Comparison of ENCODE assay signal across 1 cellular context in the genomic region with DNA sequence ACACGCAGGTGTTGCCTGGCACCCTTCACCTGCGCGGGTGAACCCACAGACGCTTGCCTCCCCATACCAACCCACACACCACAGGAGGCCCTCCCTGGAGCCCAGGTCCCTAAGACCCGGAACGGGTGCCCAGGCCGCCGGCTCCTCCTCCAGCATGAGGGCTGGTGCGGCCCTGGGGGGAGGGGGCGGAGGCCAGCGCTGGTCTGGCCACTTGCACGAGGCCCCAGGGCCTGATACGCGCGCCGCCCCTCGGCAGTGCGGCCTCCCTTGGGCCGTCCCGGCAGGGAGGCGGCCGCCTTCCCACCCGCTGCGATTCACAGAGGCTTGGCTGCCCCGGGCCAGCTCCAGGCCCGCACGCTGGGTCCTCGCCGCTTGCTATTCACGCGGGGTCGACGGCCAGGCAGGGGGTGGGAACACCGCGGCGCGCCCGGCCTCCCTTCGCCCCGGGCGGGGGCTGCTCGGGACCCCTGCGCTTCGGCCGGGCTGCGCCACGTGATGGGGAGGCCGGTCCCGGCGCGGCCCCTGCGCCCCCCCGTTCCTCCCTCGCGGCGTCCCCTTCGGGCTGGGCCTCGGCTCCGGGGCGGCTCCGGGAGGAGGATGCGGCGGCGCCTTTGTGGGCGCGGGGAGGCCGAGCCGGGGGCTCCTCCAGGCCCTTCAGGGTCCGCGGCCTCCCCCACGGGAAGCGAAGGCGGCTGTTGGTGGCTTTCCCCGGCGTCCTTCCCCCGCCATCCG.
TF ChIP-seq lines count a peak whose summit lies in the region.

No MANE protein-coding gene starts in this region.

TF ChIP-seq in HepG2, 621 proteins besides CTCF, POLR2A, EP300 and RAD21 (continued from another document and continues in another):
- no peak for TF ChIP-seq HNRNPK (IDR thresholded peaks at IDR 0.05; ENCODE audit: low read depth, low read length, poor library complexity, severe bottlenecking)
- TF ChIP-seq IRF2 (CRISPR knock-in tag; IDR thresholded peaks at IDR 0.05), result no peak
- no peak for TF ChIP-seq SYNCRIP (IDR thresholded peaks at IDR 0.05; ENCODE audit: insufficient read depth, low read depth, low read length)
- no peak for TF ChIP-seq PAX8 (CRISPR knock-in tag; IDR thresholded peaks at IDR 0.05; ENCODE audit: borderline replicate concordance)
- TF ChIP-seq TSC22D2 (CRISPR knock-in tag; IDR thresholded peaks at IDR 0.05; ENCODE audit: borderline replicate concordance), result no peak
- peak; percentile 41; the same call in 1 of the 2 replicates for TF ChIP-seq CHCHD3 (CRISPR knock-in tag; IDR thresholded peaks at IDR 0.05)
- TF ChIP-seq, protein P1, sequence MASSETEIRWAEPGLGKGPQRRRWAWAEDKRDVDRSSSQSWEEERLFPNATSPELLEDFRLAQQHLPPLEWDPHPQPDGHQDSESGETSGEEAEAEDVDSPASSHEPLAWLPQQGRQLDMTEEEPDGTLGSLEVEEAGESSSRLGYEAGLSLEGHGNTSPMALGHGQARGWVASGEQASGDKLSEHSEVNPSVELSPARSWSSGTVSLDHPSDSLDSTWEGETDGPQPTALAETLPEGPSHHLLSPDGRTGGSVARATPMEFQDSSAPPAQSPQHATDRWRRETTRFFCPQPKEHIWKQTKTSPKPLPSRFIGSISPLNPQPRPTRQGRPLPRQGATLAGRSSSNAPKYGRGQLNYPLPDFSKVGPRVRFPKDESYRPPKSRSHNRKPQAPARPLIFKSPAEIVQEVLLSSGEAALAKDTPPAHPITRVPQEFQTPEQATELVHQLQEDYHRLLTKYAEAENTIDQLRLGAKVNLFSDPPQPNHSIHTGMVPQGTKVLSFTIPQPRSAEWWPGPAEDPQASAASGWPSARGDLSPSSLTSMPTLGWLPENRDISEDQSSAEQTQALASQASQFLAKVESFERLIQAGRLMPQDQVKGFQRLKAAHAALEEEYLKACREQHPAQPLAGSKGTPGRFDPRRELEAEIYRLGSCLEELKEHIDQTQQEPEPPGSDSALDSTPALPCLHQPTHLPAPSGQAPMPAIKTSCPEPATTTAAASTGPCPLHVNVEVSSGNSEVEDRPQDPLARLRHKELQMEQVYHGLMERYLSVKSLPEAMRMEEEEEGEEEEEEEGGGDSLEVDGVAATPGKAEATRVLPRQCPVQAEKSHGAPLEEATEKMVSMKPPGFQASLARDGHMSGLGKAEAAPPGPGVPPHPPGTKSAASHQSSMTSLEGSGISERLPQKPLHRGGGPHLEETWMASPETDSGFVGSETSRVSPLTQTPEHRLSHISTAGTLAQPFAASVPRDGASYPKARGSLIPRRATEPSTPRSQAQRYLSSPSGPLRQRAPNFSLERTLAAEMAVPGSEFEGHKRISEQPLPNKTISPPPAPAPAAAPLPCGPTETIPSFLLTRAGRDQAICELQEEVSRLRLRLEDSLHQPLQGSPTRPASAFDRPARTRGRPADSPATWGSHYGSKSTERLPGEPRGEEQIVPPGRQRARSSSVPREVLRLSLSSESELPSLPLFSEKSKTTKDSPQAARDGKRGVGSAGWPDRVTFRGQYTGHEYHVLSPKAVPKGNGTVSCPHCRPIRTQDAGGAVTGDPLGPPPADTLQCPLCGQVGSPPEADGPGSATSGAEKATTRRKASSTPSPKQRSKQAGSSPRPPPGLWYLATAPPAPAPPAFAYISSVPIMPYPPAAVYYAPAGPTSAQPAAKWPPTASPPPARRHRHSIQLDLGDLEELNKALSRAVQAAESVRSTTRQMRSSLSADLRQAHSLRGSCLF (CRISPR knock-in tag; IDR thresholded peaks at IDR 0.05; ENCODE audit: borderline replicate concordance), result no peak
- no peak for TF ChIP-seq ZNF570 (CRISPR knock-in tag; IDR thresholded peaks at IDR 0.05; ENCODE audit: borderline replicate concordance)
- TF ChIP-seq, protein P2, sequence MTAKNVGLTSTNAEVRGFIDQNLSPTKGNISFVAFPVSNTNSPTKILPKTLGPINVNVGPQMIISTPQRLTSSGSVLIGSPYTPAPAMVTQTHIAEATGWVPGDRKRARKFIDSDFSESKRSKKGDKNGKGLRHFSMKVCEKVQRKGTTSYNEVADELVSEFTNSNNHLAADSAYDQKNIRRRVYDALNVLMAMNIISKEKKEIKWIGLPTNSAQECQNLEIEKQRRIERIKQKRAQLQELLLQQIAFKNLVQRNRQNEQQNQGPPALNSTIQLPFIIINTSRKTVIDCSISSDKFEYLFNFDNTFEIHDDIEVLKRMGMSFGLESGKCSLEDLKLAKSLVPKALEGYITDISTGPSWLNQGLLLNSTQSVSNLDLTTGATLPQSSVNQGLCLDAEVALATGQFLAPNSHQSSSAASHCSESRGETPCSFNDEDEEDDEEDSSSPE (CRISPR knock-in tag; IDR thresholded peaks at IDR 0.05), result no peak
- peak; percentile 56; the same call in 1 of the 2 replicates for TF ChIP-seq EEA1 (CRISPR knock-in tag; IDR thresholded peaks at IDR 0.05; ENCODE audit: borderline replicate concordance)
- TF ChIP-seq, protein P3, sequence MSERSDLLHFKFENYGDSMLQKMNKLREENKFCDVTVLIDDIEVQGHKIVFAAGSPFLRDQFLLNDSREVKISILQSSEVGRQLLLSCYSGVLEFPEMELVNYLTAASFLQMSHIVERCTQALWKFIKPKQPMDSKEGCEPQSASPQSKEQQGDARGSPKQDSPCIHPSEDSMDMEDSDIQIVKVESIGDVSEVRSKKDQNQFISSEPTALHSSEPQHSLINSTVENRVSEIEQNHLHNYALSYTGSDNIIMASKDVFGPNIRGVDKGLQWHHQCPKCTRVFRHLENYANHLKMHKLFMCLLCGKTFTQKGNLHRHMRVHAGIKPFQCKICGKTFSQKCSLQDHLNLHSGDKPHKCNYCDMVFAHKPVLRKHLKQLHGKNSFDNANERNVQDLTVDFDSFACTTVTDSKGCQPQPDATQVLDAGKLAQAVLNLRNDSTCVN (CRISPR knock-in tag; IDR thresholded peaks at IDR 0.05; ENCODE audit: borderline replicate concordance), result no peak
- no peak for TF ChIP-seq ZNF282 (IDR thresholded peaks at IDR 0.05; ENCODE audit: partially characterized antibody)
- TF ChIP-seq MAFF (IDR thresholded peaks at IDR 0.05; ENCODE audit: low read depth, low read length), result no peak
- no peak; the same call in 1 of the 2 replicates for TF ChIP-seq ZNF709 (CRISPR knock-in tag; IDR thresholded peaks at IDR 0.05)
- TF ChIP-seq ZSCAN22 (CRISPR knock-in tag; IDR thresholded peaks at IDR 0.05), result no peak
- TF ChIP-seq, protein P4, sequence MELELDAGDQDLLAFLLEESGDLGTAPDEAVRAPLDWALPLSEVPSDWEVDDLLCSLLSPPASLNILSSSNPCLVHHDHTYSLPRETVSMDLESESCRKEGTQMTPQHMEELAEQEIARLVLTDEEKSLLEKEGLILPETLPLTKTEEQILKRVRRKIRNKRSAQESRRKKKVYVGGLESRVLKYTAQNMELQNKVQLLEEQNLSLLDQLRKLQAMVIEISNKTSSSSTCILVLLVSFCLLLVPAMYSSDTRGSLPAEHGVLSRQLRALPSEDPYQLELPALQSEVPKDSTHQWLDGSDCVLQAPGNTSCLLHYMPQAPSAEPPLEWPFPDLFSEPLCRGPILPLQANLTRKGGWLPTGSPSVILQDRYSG (CRISPR knock-in tag; IDR thresholded peaks at IDR 0.05), result no peak
- no peak; the same call in 1 of the 2 replicates for TF ChIP-seq ZNF790 (CRISPR knock-in tag; IDR thresholded peaks at IDR 0.05; ENCODE audit: borderline replicate concordance)
- TF ChIP-seq ZBTB8A (CRISPR knock-in tag; IDR thresholded peaks at IDR 0.05; ENCODE audit: borderline replicate concordance, low read depth), result no peak
- no peak for TF ChIP-seq JARID2 (CRISPR knock-in tag; IDR thresholded peaks at IDR 0.05; ENCODE audit: insufficient replicate concordance)
- 0 out of 2 replicates have a peak, but pooled peaks have one; percentile 12 for TF ChIP-seq HOXA3 (CRISPR knock-in tag; IDR thresholded peaks at IDR 0.05)
- TF ChIP-seq ZNF34 (CRISPR knock-in tag; IDR thresholded peaks at IDR 0.05; ENCODE audit: borderline replicate concordance), result no peak
- TF ChIP-seq RARG (CRISPR knock-in tag; IDR thresholded peaks at IDR 0.05; ENCODE audit: low read depth), result no peak; the same call in 1 of the 2 replicates
- no peak for TF ChIP-seq KDM1A (CRISPR knock-in tag; IDR thresholded peaks at IDR 0.05)
- TF ChIP-seq ZNF207 (IDR thresholded peaks at IDR 0.05; ENCODE audit: borderline replicate concordance), result no peak
- TF ChIP-seq, protein P5, sequence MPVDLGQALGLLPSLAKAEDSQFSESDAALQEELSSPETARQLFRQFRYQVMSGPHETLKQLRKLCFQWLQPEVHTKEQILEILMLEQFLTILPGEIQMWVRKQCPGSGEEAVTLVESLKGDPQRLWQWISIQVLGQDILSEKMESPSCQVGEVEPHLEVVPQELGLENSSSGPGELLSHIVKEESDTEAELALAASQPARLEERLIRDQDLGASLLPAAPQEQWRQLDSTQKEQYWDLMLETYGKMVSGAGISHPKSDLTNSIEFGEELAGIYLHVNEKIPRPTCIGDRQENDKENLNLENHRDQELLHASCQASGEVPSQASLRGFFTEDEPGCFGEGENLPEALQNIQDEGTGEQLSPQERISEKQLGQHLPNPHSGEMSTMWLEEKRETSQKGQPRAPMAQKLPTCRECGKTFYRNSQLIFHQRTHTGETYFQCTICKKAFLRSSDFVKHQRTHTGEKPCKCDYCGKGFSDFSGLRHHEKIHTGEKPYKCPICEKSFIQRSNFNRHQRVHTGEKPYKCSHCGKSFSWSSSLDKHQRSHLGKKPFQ (CRISPR knock-in tag; IDR thresholded peaks at IDR 0.05; ENCODE audit: insufficient replicate concordance), result no peak
- TF ChIP-seq, protein P6, sequence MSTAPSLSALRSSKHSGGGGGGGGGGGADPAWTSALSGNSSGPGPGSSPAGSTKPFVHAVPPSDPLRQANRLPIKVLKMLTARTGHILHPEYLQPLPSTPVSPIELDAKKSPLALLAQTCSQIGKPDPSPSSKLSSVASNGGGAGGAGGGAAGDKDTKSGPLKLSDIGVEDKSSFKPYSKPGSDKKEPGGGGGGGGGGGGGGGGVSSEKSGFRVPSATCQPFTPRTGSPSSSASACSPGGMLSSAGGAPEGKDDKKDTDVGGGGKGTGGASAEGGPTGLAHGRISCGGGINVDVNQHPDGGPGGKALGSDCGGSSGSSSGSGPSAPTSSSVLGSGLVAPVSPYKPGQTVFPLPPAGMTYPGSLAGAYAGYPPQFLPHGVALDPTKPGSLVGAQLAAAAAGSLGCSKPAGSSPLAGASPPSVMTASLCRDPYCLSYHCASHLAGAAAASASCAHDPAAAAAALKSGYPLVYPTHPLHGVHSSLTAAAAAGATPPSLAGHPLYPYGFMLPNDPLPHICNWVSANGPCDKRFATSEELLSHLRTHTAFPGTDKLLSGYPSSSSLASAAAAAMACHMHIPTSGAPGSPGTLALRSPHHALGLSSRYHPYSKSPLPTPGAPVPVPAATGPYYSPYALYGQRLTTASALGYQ (CRISPR knock-in tag; IDR thresholded peaks at IDR 0.05), result no peak
- TF ChIP-seq MTA3 (CRISPR knock-in tag; IDR thresholded peaks at IDR 0.05), result no peak
- TF ChIP-seq AGO2 (optimal IDR thresholded peaks at IDR 0.05; ENCODE audit: low read depth, low read length), result peak; percentile 93
- no peak for TF ChIP-seq ZNF296 (CRISPR knock-in tag; conservative IDR thresholded peaks at IDR 0.05)
- TF ChIP-seq, protein P7, sequence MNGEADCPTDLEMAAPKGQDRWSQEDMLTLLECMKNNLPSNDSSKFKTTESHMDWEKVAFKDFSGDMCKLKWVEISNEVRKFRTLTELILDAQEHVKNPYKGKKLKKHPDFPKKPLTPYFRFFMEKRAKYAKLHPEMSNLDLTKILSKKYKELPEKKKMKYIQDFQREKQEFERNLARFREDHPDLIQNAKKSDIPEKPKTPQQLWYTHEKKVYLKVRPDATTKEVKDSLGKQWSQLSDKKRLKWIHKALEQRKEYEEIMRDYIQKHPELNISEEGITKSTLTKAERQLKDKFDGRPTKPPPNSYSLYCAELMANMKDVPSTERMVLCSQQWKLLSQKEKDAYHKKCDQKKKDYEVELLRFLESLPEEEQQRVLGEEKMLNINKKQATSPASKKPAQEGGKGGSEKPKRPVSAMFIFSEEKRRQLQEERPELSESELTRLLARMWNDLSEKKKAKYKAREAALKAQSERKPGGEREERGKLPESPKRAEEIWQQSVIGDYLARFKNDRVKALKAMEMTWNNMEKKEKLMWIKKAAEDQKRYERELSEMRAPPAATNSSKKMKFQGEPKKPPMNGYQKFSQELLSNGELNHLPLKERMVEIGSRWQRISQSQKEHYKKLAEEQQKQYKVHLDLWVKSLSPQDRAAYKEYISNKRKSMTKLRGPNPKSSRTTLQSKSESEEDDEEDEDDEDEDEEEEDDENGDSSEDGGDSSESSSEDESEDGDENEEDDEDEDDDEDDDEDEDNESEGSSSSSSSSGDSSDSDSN (CRISPR knock-in tag; IDR thresholded peaks at IDR 0.05), result peak; percentile 80; the same call in 1 of the 2 replicates
- no peak for TF ChIP-seq XBP1 (CRISPR knock-in tag; IDR thresholded peaks at IDR 0.05)
- peak in 1 of 2 experiments; percentile 51; a peak in 1 of 4 replicates for TF ChIP-seq KLF16 (CRISPR knock-in tag; IDR thresholded peaks at IDR 0.05)
- peak; percentile 52 for TF ChIP-seq TAF1 (CRISPR knock-in tag; IDR thresholded peaks at IDR 0.05)
- TF ChIP-seq SP2 (CRISPR knock-in tag; IDR thresholded peaks at IDR 0.05), result peak; percentile 44
- TF ChIP-seq NFKB2 (CRISPR knock-in tag; IDR thresholded peaks at IDR 0.05; ENCODE audit: borderline replicate concordance), result no peak
- no peak for TF ChIP-seq ZKSCAN1 (IDR thresholded peaks at IDR 0.05; ENCODE audit: low read length)
- no peak for TF ChIP-seq ZNF260 (CRISPR knock-in tag; IDR thresholded peaks at IDR 0.05; ENCODE audit: borderline replicate concordance, low read depth)
- TF ChIP-seq HDAC2 (CRISPR knock-in tag; IDR thresholded peaks at IDR 0.05), result peak; percentile 11; the same call in 1 of the 2 replicates
- no peak for TF ChIP-seq SMARCC2 (IDR thresholded peaks at IDR 0.05)
- TF ChIP-seq NR2F2 (IDR thresholded peaks at IDR 0.05; ENCODE audit: borderline replicate concordance, low read depth), result no peak
- TF ChIP-seq ZNF530 (CRISPR knock-in tag; IDR thresholded peaks at IDR 0.05; ENCODE audit: low read depth), result no peak
- no peak for TF ChIP-seq HDAC6 (IDR thresholded peaks at IDR 0.05; ENCODE audit: low read depth, low read length)
- TF ChIP-seq ASH2L (IDR thresholded peaks at IDR 0.05; ENCODE audit: insufficient read length, low read depth, low read length), result no peak
- TF ChIP-seq, protein P8, sequence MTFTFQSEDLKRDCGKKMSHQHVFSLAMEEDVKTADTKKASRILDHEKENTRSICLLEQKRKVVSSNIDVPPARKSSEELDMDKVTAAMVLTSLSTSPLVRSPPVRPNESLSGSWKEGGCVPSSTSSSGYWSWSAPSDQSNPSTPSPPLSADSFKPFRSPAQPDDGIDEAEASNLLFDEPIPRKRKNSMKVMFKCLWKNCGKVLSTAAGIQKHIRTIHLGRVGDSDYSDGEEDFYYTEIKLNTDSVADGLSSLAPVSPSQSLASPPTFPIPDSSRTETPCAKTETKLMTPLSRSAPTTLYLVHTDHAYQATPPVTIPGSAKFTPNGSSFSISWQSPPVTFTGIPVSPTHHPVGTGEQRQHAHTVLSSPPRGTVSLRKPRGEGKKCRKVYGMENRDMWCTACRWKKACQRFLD (CRISPR knock-in tag; IDR thresholded peaks at IDR 0.05; ENCODE audit: borderline replicate concordance), result peak; percentile 74; the same call in 1 of the 2 replicates
- TF ChIP-seq MIER2 (CRISPR knock-in tag; IDR thresholded peaks at IDR 0.05), result no peak
- no peak; the same call in 1 of the 2 replicates for TF ChIP-seq KLF6 (CRISPR knock-in tag; IDR thresholded peaks at IDR 0.05)
- no peak for TF ChIP-seq ZNF891 (CRISPR knock-in tag; IDR thresholded peaks at IDR 0.05)
- peak; percentile 66 for TF ChIP-seq RBM39 (IDR thresholded peaks at IDR 0.05; ENCODE audit: low read depth, low read length, poor library complexity, severe bottlenecking)
- TF ChIP-seq ONECUT2 (CRISPR knock-in tag; IDR thresholded peaks at IDR 0.05), result no peak
- TF ChIP-seq ZNF839 (CRISPR knock-in tag; IDR thresholded peaks at IDR 0.05; ENCODE audit: borderline replicate concordance), result no peak
